In genomic region chr12:121209629-121210572, GRCh38 we compare ENCODE assay signal across 1 cellular context.
TF ChIP-seq lines count a peak whose summit lies in the region.

A gene with protein sequence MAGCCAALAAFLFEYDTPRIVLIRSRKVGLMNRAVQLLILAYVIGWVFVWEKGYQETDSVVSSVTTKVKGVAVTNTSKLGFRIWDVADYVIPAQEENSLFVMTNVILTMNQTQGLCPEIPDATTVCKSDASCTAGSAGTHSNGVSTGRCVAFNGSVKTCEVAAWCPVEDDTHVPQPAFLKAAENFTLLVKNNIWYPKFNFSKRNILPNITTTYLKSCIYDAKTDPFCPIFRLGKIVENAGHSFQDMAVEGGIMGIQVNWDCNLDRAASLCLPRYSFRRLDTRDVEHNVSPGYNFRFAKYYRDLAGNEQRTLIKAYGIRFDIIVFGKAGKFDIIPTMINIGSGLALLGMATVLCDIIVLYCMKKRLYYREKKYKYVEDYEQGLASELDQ (plus strand): TSS chr12:121210129. CDS start chr12:121210165, 36 bp downstream.

TF ChIP-seq in K562, 482 proteins besides CTCF, POLR2A, EP300 and RAD21 (continued from another document and continues in another):
- peak; percentile 90 for TF ChIP-seq ELF1 (tag; IDR thresholded peaks at IDR 0.05)
- no peak for TF ChIP-seq NBN (IDR thresholded peaks at IDR 0.05; ENCODE audit: low read depth)
- no peak for TF ChIP-seq XRCC3 (IDR thresholded peaks at IDR 0.05)
- TF ChIP-seq POU5F1 (IDR thresholded peaks at IDR 0.05; ENCODE audit: borderline replicate concordance, low read depth, low read length, partially characterized antibody): no peak
- TF ChIP-seq, protein P1, sequence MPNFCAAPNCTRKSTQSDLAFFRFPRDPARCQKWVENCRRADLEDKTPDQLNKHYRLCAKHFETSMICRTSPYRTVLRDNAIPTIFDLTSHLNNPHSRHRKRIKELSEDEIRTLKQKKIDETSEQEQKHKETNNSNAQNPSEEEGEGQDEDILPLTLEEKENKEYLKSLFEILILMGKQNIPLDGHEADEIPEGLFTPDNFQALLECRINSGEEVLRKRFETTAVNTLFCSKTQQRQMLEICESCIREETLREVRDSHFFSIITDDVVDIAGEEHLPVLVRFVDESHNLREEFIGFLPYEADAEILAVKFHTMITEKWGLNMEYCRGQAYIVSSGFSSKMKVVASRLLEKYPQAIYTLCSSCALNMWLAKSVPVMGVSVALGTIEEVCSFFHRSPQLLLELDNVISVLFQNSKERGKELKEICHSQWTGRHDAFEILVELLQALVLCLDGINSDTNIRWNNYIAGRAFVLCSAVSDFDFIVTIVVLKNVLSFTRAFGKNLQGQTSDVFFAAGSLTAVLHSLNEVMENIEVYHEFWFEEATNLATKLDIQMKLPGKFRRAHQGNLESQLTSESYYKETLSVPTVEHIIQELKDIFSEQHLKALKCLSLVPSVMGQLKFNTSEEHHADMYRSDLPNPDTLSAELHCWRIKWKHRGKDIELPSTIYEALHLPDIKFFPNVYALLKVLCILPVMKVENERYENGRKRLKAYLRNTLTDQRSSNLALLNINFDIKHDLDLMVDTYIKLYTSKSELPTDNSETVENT (CRISPR knock-in tag; IDR thresholded peaks at IDR 0.05): peak; percentile 96
- TF ChIP-seq ZBTB43 (CRISPR knock-in tag; IDR thresholded peaks at IDR 0.05): peak; percentile 79; the same call in 1 of the 2 replicates
- no peak for TF ChIP-seq ZNF668 (CRISPR knock-in tag; IDR thresholded peaks at IDR 0.05)
- no peak for TF ChIP-seq KLF10 (CRISPR knock-in tag; IDR thresholded peaks at IDR 0.05)
- no peak for TF ChIP-seq FIP1L1 (IDR thresholded peaks at IDR 0.05; ENCODE audit: low read depth, low read length, poor library complexity, severe bottlenecking)
- peak; percentile 11; the same call in 1 of the 2 replicates for TF ChIP-seq ZNF583 (CRISPR knock-in tag; IDR thresholded peaks at IDR 0.05)
- no peak for TF ChIP-seq ZKSCAN1 (IDR thresholded peaks at IDR 0.05; ENCODE audit: low read depth, low read length)
- TF ChIP-seq, protein P2, sequence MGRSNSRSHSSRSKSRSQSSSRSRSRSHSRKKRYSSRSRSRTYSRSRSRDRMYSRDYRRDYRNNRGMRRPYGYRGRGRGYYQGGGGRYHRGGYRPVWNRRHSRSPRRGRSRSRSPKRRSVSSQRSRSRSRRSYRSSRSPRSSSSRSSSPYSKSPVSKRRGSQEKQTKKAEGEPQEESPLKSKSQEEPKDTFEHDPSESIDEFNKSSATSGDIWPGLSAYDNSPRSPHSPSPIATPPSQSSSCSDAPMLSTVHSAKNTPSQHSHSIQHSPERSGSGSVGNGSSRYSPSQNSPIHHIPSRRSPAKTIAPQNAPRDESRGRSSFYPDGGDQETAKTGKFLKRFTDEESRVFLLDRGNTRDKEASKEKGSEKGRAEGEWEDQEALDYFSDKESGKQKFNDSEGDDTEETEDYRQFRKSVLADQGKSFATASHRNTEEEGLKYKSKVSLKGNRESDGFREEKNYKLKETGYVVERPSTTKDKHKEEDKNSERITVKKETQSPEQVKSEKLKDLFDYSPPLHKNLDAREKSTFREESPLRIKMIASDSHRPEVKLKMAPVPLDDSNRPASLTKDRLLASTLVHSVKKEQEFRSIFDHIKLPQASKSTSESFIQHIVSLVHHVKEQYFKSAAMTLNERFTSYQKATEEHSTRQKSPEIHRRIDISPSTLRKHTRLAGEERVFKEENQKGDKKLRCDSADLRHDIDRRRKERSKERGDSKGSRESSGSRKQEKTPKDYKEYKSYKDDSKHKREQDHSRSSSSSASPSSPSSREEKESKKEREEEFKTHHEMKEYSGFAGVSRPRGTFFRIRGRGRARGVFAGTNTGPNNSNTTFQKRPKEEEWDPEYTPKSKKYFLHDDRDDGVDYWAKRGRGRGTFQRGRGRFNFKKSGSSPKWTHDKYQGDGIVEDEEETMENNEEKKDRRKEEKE (IDR thresholded peaks at IDR 0.05; ENCODE audit: borderline replicate concordance in 1 of 2, control insufficient read depth in 1 of 2, low read depth in 2 of 2, low read length in 1 of 2): 0 out of 4 replicates have a peak, but pooled peaks of 1 of the 2 experiments have one; percentile 12
- TF ChIP-seq, protein P3, sequence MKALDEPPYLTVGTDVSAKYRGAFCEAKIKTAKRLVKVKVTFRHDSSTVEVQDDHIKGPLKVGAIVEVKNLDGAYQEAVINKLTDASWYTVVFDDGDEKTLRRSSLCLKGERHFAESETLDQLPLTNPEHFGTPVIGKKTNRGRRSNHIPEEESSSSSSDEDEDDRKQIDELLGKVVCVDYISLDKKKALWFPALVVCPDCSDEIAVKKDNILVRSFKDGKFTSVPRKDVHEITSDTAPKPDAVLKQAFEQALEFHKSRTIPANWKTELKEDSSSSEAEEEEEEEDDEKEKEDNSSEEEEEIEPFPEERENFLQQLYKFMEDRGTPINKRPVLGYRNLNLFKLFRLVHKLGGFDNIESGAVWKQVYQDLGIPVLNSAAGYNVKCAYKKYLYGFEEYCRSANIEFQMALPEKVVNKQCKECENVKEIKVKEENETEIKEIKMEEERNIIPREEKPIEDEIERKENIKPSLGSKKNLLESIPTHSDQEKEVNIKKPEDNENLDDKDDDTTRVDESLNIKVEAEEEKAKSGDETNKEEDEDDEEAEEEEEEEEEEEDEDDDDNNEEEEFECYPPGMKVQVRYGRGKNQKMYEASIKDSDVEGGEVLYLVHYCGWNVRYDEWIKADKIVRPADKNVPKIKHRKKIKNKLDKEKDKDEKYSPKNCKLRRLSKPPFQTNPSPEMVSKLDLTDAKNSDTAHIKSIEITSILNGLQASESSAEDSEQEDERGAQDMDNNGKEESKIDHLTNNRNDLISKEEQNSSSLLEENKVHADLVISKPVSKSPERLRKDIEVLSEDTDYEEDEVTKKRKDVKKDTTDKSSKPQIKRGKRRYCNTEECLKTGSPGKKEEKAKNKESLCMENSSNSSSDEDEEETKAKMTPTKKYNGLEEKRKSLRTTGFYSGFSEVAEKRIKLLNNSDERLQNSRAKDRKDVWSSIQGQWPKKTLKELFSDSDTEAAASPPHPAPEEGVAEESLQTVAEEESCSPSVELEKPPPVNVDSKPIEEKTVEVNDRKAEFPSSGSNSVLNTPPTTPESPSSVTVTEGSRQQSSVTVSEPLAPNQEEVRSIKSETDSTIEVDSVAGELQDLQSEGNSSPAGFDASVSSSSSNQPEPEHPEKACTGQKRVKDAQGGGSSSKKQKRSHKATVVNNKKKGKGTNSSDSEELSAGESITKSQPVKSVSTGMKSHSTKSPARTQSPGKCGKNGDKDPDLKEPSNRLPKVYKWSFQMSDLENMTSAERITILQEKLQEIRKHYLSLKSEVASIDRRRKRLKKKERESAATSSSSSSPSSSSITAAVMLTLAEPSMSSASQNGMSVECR (CRISPR knock-in tag; IDR thresholded peaks at IDR 0.05): peak; percentile 90
- TF ChIP-seq ZBTB1 (CRISPR knock-in tag; IDR thresholded peaks at IDR 0.05; ENCODE audit: borderline replicate concordance, low read depth): peak; percentile 77; the same call in 1 of the 2 replicates
- TF ChIP-seq ZBTB17 (CRISPR knock-in tag; IDR thresholded peaks at IDR 0.05): peak; percentile 97
- TF ChIP-seq ERF (CRISPR knock-in tag; IDR thresholded peaks at IDR 0.05): peak; percentile 77; the same call in 1 of the 2 replicates
- peak; percentile 63; the same call in 1 of the 2 replicates for TF ChIP-seq EP400 (IDR thresholded peaks at IDR 0.05)
- TF ChIP-seq GATAD2B (IDR thresholded peaks at IDR 0.05; ENCODE audit: borderline replicate concordance): peak; percentile 83
- TF ChIP-seq, protein P4, sequence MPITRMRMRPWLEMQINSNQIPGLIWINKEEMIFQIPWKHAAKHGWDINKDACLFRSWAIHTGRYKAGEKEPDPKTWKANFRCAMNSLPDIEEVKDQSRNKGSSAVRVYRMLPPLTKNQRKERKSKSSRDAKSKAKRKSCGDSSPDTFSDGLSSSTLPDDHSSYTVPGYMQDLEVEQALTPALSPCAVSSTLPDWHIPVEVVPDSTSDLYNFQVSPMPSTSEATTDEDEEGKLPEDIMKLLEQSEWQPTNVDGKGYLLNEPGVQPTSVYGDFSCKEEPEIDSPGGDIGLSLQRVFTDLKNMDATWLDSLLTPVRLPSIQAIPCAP (CRISPR knock-in tag; IDR thresholded peaks at IDR 0.05; ENCODE audit: borderline replicate concordance): no peak
- no peak for TF ChIP-seq MCM5 (IDR thresholded peaks at IDR 0.05; ENCODE audit: low read depth)
- TF ChIP-seq NR4A1 (CRISPR knock-in tag; IDR thresholded peaks at IDR 0.05): no peak
- peak; percentile 58; the same call in 1 of the 2 replicates for TF ChIP-seq NR4A1 (tag; IDR thresholded peaks at IDR 0.05)
- TF ChIP-seq FOXP1 (CRISPR knock-in tag; IDR thresholded peaks at IDR 0.05): 0 out of 2 replicates have a peak, but pooled peaks have one; percentile 85
- TF ChIP-seq KLF6 (CRISPR knock-in tag; IDR thresholded peaks at IDR 0.05; ENCODE audit: borderline replicate concordance): no peak; the same call in 1 of the 2 replicates
- TF ChIP-seq DIDO1 (tag; IDR thresholded peaks at IDR 0.05; ENCODE audit: low read depth): no peak
- TF ChIP-seq LEF1 (IDR thresholded peaks at IDR 0.05): no peak
- no peak for TF ChIP-seq YBX1 (IDR thresholded peaks at IDR 0.05)
- no peak for TF ChIP-seq TOE1 (IDR thresholded peaks at IDR 0.05; ENCODE audit: borderline replicate concordance)
- peak; percentile 80; the same call in 1 of the 2 replicates for TF ChIP-seq TOE1 (CRISPR knock-in tag; IDR thresholded peaks at IDR 0.05; ENCODE audit: borderline replicate concordance, low read depth)
- peak; percentile 97 for TF ChIP-seq ZBTB7A (IDR thresholded peaks at IDR 0.05; ENCODE audit: borderline replicate concordance, control insufficient read depth, low read depth, low read length)
- no peak for TF ChIP-seq FOXM1 (IDR thresholded peaks at IDR 0.05; ENCODE audit: low read depth)
- TF ChIP-seq FOXM1 (CRISPR knock-in tag; IDR thresholded peaks at IDR 0.05; ENCODE audit: low read depth): peak; percentile 80
- TF ChIP-seq BCOR (IDR thresholded peaks at IDR 0.05): peak; percentile 71; the same call in 1 of the 2 replicates
- no peak for TF ChIP-seq ZNF3 (CRISPR knock-in tag; IDR thresholded peaks at IDR 0.05)
- no peak for TF ChIP-seq CUX1 (CRISPR knock-in tag; IDR thresholded peaks at IDR 0.05)
- TF ChIP-seq POLR3A (IDR thresholded peaks at IDR 0.05; ENCODE audit: borderline replicate concordance, extremely low read depth, insufficient read depth, insufficient read length): peak; percentile 11
- TF ChIP-seq, protein P5, sequence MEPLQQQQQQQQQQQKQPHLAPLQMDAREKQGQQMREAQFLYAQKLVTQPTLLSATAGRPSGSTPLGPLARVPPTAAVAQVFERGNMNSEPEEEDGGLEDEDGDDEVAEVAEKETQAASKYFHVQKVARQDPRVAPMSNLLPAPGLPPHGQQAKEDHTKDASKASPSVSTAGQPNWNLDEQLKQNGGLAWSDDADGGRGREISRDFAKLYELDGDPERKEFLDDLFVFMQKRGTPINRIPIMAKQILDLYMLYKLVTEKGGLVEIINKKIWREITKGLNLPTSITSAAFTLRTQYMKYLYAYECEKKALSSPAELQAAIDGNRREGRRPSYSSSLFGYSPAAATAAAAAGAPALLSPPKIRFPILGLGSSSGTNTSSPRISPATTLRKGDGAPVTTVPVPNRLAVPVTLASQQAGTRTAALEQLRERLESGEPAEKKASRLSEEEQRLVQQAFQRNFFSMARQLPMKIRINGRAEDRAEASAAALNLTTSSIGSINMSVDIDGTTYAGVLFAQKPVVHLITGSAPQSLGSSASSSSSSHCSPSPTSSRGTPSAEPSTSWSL (CRISPR knock-in tag; IDR thresholded peaks at IDR 0.05; ENCODE audit: borderline replicate concordance): 0 out of 2 replicates have a peak, but pooled peaks have one; percentile 7
- no peak for TF ChIP-seq MCM7 (IDR thresholded peaks at IDR 0.05)
- TF ChIP-seq ELK3 (CRISPR knock-in tag; IDR thresholded peaks at IDR 0.05): no peak
